Comparison of ENCODE assay signal across 12 cellular contexts in genomic region chr16:49194499-49195260, GRCh38.
"Had no signal": no experiment of that assay in that cellular context is flagged by ENCODE, and none has a peak within 500 bp of the region (broad histone marks: within the 10 kb centered on the region; RNA-seq: fewer than 3 reads in every experiment).

No MANE protein-coding gene starts in this region.

- H3K4me1 ChIP-seq: parathyroid adenoma, testis had no signal

- DNase-seq: activated CD4-positive, alpha-beta T cell treated with anti-CD3 and anti-CD28 coated beads, Interleukin-2, amount 50 U/mL, for 48 hours; activated CD8-positive, alpha-beta memory T cell treated with anti-CD3 and anti-CD28 coated beads, Interleukin-2, amount 10 ng/mL, durations not matched to agents 7 days and 5 days; activated gamma-delta T cell; activated T-cell treated with anti-CD3 and anti-CD28 coated beads, Interleukin-2, amount 50 U/mL, for 4 hours; amygdala; stimulated activated CD4-positive, alpha-beta T cell treated with anti-CD3 and anti-CD28 coated beads, Interleukin-2, amount 100 ng/mL, for 24 hours; testis had no signal

- H3K9me3 Mint-ChIP-seq: neural crest cell; T-helper 2 cell treated with Interferon-gamma antibody and Interleukin-4, amounts not matched to agents 5 μg/mL and 100 μg/mL, for 36 hours had no signal

- H3K9ac ChIP-seq: parathyroid adenoma had no signal

- H3K4me1 Mint-ChIP-seq: activated CD8-positive, alpha-beta memory T cell treated with anti-CD3 and anti-CD28 coated beads, Interleukin-2, amount 10 ng/mL, durations not matched to agents 7 days and 5 days; neural crest cell had no signal

- H3K27me3 ChIP-seq: testis had no signal

- H3K27me3 Mint-ChIP-seq: activated CD8-positive, alpha-beta memory T cell treated with anti-CD3 and anti-CD28 coated beads, Interleukin-2, amount 10 ng/mL, durations not matched to agents 7 days and 5 days had no signal

- H3K4me3 ChIP-seq: testis had no signal

- H3K4me3 Mint-ChIP-seq: activated CD8-positive, alpha-beta memory T cell treated with anti-CD3 and anti-CD28 coated beads, Interleukin-2, amount 10 ng/mL, durations not matched to agents 7 days and 5 days; activated naive CD8-positive, alpha-beta T cell; activated T-cell treated with anti-CD3 and anti-CD28 coated beads, Interleukin-2, amount 50 U/mL, for 4 hours; neural crest cell; stimulated activated naive CD8-positive, alpha-beta T cell treated with anti-CD3 and anti-CD28 coated beads, Interleukin-15, Interleukin-2, amounts not matched to agents 100 ng/mL and 50 ng/mL, for 24 hours; T-helper 2 cell treated with Interferon-gamma antibody and Interleukin-4, amounts not matched to agents 5 μg/mL and 100 μg/mL, for 36 hours had no signal

- H3K9me3 ChIP-seq: testis had no signal

- H3K27ac Mint-ChIP-seq: activated CD8-positive, alpha-beta memory T cell treated with anti-CD3 and anti-CD28 coated beads, Interleukin-2, amount 10 ng/mL, durations not matched to agents 7 days and 5 days; activated naive CD8-positive, alpha-beta T cell; stimulated activated naive CD8-positive, alpha-beta T cell treated with anti-CD3 and anti-CD28 coated beads, Interleukin-15, Interleukin-2, amounts not matched to agents 100 ng/mL and 50 ng/mL, for 24 hours; T-helper 2 cell treated with Interferon-gamma antibody and Interleukin-4, amounts not matched to agents 5 μg/mL and 100 μg/mL, for 36 hours had no signal

- H3K36me3 Mint-ChIP-seq: activated CD8-positive, alpha-beta memory T cell treated with anti-CD3 and anti-CD28 coated beads, Interleukin-2, amount 10 ng/mL, durations not matched to agents 7 days and 5 days; activated naive CD8-positive, alpha-beta T cell had no signal

- H3K27ac ChIP-seq: parathyroid adenoma, testis had no signal
